1 cellular context compared by ENCODE assay signal in the genomic region with DNA sequence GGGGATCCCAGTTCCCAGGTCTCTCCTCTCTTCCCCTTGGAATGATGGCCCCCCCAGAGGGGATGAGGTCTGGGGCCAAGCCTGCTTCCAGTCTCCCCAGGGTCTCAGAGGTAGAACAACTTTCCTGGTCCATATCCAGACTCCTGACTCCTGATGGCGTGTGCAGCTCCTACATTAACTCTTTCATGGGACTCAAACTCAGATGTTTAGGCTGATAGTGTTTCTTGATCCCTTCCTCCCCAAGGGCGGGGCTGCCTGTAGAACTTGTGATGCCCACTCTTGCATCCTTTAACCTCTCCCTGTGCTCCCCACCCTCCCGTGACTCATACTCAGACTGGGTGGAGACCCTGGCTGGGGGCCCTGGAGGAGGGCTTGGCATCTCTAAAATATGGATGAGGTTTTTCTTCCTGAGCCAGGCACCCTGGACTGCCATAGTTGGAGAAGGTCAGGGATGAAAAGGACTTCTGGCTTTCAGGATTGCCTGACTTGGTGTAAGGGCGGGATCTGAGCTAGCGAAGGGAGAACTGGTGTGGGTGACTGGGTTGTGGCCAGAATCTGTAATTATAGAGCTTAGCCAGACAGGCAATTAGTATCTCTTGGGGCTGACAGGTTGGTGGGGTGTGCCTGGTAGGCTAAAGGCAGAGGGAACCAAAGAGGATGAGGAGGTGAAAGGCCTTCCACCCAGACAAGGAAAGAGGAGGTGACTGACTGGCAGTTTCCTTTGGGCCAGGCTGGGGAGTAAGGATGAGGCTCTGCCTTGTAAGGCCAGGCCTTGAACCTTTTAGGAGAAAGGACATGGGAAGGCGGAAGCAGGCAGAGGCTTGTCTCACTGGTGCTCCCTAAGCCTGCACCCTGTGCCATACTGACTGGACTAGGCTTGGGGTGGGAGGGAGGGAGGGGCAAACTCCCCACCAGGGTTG.
TF ChIP-seq lines count a peak whose summit lies in the region.

No MANE protein-coding gene starts in this region.

TF ChIP-seq in HCT116, 20 proteins besides CTCF, POLR2A, EP300 and RAD21 (continued from another document):
- TF ChIP-seq, protein P1, sequence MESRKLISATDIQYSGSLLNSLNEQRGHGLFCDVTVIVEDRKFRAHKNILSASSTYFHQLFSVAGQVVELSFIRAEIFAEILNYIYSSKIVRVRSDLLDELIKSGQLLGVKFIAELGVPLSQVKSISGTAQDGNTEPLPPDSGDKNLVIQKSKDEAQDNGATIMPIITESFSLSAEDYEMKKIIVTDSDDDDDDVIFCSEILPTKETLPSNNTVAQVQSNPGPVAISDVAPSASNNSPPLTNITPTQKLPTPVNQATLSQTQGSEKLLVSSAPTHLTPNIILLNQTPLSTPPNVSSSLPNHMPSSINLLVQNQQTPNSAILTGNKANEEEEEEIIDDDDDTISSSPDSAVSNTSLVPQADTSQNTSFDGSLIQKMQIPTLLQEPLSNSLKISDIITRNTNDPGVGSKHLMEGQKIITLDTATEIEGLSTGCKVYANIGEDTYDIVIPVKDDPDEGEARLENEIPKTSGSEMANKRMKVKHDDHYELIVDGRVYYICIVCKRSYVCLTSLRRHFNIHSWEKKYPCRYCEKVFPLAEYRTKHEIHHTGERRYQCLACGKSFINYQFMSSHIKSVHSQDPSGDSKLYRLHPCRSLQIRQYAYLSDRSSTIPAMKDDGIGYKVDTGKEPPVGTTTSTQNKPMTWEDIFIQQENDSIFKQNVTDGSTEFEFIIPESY (IDR thresholded peaks at IDR 0.05; ENCODE audit: extremely low read depth, insufficient replicate concordance, low read length): no peak
- no peak for TF ChIP-seq EGR1 (IDR thresholded peaks at IDR 0.05; ENCODE audit: low read depth)
- TF ChIP-seq, protein P2, sequence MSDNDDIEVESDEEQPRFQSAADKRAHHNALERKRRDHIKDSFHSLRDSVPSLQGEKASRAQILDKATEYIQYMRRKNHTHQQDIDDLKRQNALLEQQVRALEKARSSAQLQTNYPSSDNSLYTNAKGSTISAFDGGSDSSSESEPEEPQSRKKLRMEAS (IDR thresholded peaks at IDR 0.05): no peak
- TF ChIP-seq, protein P3, sequence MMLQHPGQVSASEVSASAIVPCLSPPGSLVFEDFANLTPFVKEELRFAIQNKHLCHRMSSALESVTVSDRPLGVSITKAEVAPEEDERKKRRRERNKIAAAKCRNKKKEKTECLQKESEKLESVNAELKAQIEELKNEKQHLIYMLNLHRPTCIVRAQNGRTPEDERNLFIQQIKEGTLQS (IDR thresholded peaks at IDR 0.05): no peak
- TF ChIP-seq, protein P4, sequence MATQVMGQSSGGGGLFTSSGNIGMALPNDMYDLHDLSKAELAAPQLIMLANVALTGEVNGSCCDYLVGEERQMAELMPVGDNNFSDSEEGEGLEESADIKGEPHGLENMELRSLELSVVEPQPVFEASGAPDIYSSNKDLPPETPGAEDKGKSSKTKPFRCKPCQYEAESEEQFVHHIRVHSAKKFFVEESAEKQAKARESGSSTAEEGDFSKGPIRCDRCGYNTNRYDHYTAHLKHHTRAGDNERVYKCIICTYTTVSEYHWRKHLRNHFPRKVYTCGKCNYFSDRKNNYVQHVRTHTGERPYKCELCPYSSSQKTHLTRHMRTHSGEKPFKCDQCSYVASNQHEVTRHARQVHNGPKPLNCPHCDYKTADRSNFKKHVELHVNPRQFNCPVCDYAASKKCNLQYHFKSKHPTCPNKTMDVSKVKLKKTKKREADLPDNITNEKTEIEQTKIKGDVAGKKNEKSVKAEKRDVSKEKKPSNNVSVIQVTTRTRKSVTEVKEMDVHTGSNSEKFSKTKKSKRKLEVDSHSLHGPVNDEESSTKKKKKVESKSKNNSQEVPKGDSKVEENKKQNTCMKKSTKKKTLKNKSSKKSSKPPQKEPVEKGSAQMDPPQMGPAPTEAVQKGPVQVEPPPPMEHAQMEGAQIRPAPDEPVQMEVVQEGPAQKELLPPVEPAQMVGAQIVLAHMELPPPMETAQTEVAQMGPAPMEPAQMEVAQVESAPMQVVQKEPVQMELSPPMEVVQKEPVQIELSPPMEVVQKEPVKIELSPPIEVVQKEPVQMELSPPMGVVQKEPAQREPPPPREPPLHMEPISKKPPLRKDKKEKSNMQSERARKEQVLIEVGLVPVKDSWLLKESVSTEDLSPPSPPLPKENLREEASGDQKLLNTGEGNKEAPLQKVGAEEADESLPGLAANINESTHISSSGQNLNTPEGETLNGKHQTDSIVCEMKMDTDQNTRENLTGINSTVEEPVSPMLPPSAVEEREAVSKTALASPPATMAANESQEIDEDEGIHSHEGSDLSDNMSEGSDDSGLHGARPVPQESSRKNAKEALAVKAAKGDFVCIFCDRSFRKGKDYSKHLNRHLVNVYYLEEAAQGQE (IDR thresholded peaks at IDR 0.05; ENCODE audit: low read depth): no peak
